In the genomic region with DNA sequence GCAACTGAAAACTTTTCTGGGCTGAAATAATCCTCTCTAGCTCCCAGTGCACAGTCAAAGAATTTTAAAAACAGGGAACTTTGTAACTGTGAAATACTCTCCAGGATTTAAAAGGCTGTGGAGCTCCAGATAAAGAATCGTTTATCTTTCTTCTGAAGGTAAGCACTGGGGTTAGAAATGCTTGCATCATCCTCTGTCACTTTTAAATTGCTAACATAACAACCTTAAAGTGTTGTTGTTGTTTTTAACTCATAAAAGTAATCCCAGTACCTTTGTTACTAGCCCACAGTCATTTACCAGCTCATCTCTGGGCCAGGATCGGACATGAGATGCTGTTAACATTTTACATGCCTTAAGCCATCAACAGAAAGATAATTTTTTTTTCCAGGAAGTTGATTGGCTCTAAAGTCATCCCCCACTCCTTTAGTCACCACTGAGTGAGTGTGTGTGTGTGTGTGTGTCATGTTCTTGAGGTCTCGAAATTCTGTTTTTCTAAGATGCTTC, we compare ENCODE assay signal across 20 cellular contexts. TPM values are rescaled to one million over a fixed set of nuclear protein-coding genes. Genes with fewer than 3 reads are reported as not detected.
A peak's percentile ranks its signal among the peaks of the same experiment; 100 is the strongest.
DNase-seq lines count a peak whose midpoint lies in the region; ATAC-seq and TF ChIP-seq lines count a peak whose summit lies in the region.
"Had no signal": no experiment of that assay in that cellular context is flagged by ENCODE, and none has a peak within 500 bp of the region (broad histone marks: within the 10 kb centered on the region; RNA-seq: fewer than 3 reads in every experiment).

A gene (plus strand): TSS at position 51 of the 504 bp plus-strand sequence. CDS start 1,359 bp downstream, outside the sequence.

- H2BK20ac ChIP-seq in IMR-90 (ENCODE audit: low read depth, low read length), result no peak within 1 kb of the TSS

- no peak for TF ChIP-seq POLR2A in IMR-90 (IDR thresholded peaks at IDR 0.05; ENCODE audit: low read depth, low read length)

- H3K4me3 ChIP-seq in IMR-90 (ENCODE audit: insufficient read depth, low read depth, low read length), result no peak within 1 kb of the TSS
- H3K4me3 ChIP-seq in choroid plexus epithelial cell (ENCODE audit: low read depth, low read length), result no peak within 1 kb of the TSS
- no peak within 1 kb of the TSS for H3K4me3 ChIP-seq in kidney epithelial cell (ENCODE audit: low read depth, low read length)
- H3K4me3 ChIP-seq: lung, pancreas, tibial artery had no signal

- peak; percentile 91 for ATAC-seq in IMR-90 (ENCODE audit: low read depth)
- no peak for ATAC-seq in GM21360 (IDR thresholded peaks at IDR 0.05; ENCODE audit: unreplicated experiment)
- ATAC-seq in HG02884 (IDR thresholded peaks at IDR 0.05; ENCODE audit: unreplicated experiment), result no peak
- ATAC-seq: pancreas had no signal

- no peak within 1 kb of the TSS for H2BK120ac ChIP-seq in IMR-90 (ENCODE audit: low read depth, low read length)

- no peak within 1 kb of the TSS for H3K27ac Mint-ChIP-seq in activated naive CD4-positive, alpha-beta T cell treated with anti-CD3 and anti-CD28 coated beads, Interleukin-2, amount 10 ng/mL, durations not matched to agents 7 days and 5 days

- no peak within 1 kb of the TSS for H4K91ac ChIP-seq in IMR-90 (ENCODE audit: insufficient read depth, low read depth, low read length)

- no peaks in the 10 kb centered on the region for H3K79me1 ChIP-seq in IMR-90 (ENCODE audit: low read depth in 1 of 2, low read length in 2 of 2)

- H2AK5ac ChIP-seq in IMR-90 (ENCODE audit: low read depth, low read length), result no peak within 1 kb of the TSS

- DNase-seq in AG08395 (ENCODE audit: low spot score) (peak; percentile 54), IMR-90 (peak; percentile 86), choroid plexus epithelial cell (ENCODE audit: low read depth) (peak; percentile 63), kidney epithelial cell (ENCODE audit: low read depth) (peak; percentile 41), NCI-H2196 treated with DMSO at 0.1 percent for 48 hours (lab: John Stamatoyannopoulos, UW; ENCODE audit: unreplicated experiment) (no peak)
- no peak for DNase-seq in activated naive CD4-positive, alpha-beta T cell treated with anti-CD3 and anti-CD28 coated beads, Interleukin-2, amount 10 ng/mL, durations not matched to agents 7 days and 5 days
- DNase-seq: activated CD4-positive, alpha-beta T cell treated with anti-CD3 and anti-CD28 coated beads for 48 hours; activated T-cell treated with anti-CD3 and anti-CD28 coated beads, Interleukin-2, amount 50 U/mL, for 48 hours; AML-193; amygdala; hypothalamus; NCI-H187 treated with DMSO at 0.1 percent for 48 hours; pancreas; stimulated activated CD4-positive, alpha-beta T cell treated with anti-CD3 and anti-CD28 coated beads, Interleukin-12 subunit alpha, Interleukin-12 subunit beta, amount 100 ng/mL, for 4 hours; T-helper 2 cell; tibial artery had no signal

- TF ChIP-seq CTCF in IMR-90 (conservative IDR thresholded peaks at IDR 0.05; ENCODE audit: low read depth, low read length) (no peak), choroid plexus epithelial cell (conservative IDR thresholded peaks at IDR 0.05; ENCODE audit: low read depth, low read length) (no peak), kidney epithelial cell (IDR thresholded peaks at IDR 0.05; ENCODE audit: insufficient read depth, low read length, poor library complexity, severe bottlenecking) (no peak)

- H3K27me3 Mint-ChIP-seq in activated naive CD4-positive, alpha-beta T cell treated with anti-CD3 and anti-CD28 coated beads, Interleukin-2, amount 10 ng/mL, durations not matched to agents 7 days and 5 days, result no peaks in the 10 kb centered on the region

- WGBS in IMR-90 (ENCODE audit: extremely low coverage in 2 of 2, insufficient read length in 1 of 2), 2 experiments, result no CpG with 5 or more reads among the region's 3 CpGs

- H3K18ac ChIP-seq in IMR-90 (ENCODE audit: low read depth, low read length), result no peak within 1 kb of the TSS

- H2BK5ac ChIP-seq in IMR-90 (ENCODE audit: low read depth, low read length, poor library complexity, severe bottlenecking), result no peak within 1 kb of the TSS

- no peaks in the 10 kb centered on the region for H3K36me3 Mint-ChIP-seq in activated naive CD4-positive, alpha-beta T cell treated with anti-CD3 and anti-CD28 coated beads, Interleukin-2, amount 10 ng/mL, durations not matched to agents 7 days and 5 days

- H3K9ac ChIP-seq in IMR-90 (ENCODE audit: low read depth, low read length), result no peak within 1 kb of the TSS

- H3K9me3 ChIP-seq in IMR-90 (ENCODE audit: control insufficient read depth, insufficient read depth, low read length), result no peaks in the 10 kb centered on the region
- H3K9me3 ChIP-seq: pancreas, tibial artery had no signal

- H4K5ac ChIP-seq in IMR-90 (ENCODE audit: low read depth, low read length), result no peak within 1 kb of the TSS

- no peak within 1 kb of the TSS for H3K4me3 Mint-ChIP-seq in activated naive CD4-positive, alpha-beta T cell treated with anti-CD3 and anti-CD28 coated beads, Interleukin-2, amount 10 ng/mL, durations not matched to agents 7 days and 5 days

- no peak within 1 kb of the TSS for H4K8ac ChIP-seq in IMR-90 (ENCODE audit: low read depth in 2 of 2, low read length in 2 of 2)

- H3K27me3 ChIP-seq in IMR-90 (ENCODE audit: control insufficient read depth, insufficient read depth, low read length) (peaks cover 8% of the 10 kb centered on the region; the same call in 1 of the 2 replicates), kidney epithelial cell (ENCODE audit: control insufficient read depth, insufficient read depth, low read length) (no peaks in the 10 kb centered on the region)
- H3K27me3 ChIP-seq: pancreas, tibial artery had no signal

- dilution Hi-C loops in IMR-90 (cut with HindIII; ENCODE audit: low sequenced_read_pairs, unreplicated experiment), result no loop called here

- CTCF ChIA-PET in IMR-90 (lab: Yijun Ruan, JAX), result no interaction called here
- CTCF ChIA-PET in activated naive CD4-positive, alpha-beta T cell treated with anti-CD3 and anti-CD28 coated beads, Interleukin-2, amount 10 ng/mL, durations not matched to agents 7 days and 5 days (lab: Charles Lee), result no interaction called here

- H4K20me1 ChIP-seq in IMR-90 (ENCODE audit: insufficient read depth, low read length), result no peaks in the 10 kb centered on the region

- H3K36me3 ChIP-seq in IMR-90 (ENCODE audit: control insufficient read depth, insufficient read depth, low read length), result no peaks in the 10 kb centered on the region
- H3K36me3 ChIP-seq in kidney epithelial cell (ENCODE audit: control insufficient read depth, insufficient read depth, low read length), result no peaks in the 10 kb centered on the region
- H3K36me3 ChIP-seq: pancreas, tibial artery had no signal

- H3K4ac ChIP-seq in IMR-90 (ENCODE audit: low read depth, low read length), result no peak within 1 kb of the TSS

- H3K27ac ChIP-seq in IMR-90 (ENCODE audit: insufficient read depth, low read length), result no peak within 1 kb of the TSS
- H3K27ac ChIP-seq: pancreas, RWPE1, tibial artery had no signal

- no peak within 1 kb of the TSS for H2AK9ac ChIP-seq in IMR-90 (replicated peaks; ENCODE audit: low read depth, low read length, poor library complexity)

- no peaks in the 10 kb centered on the region for H3K4me1 Mint-ChIP-seq in activated naive CD4-positive, alpha-beta T cell treated with anti-CD3 and anti-CD28 coated beads, Interleukin-2, amount 10 ng/mL, durations not matched to agents 7 days and 5 days

- no peaks in the 10 kb centered on the region for H3K4me1 ChIP-seq in IMR-90 (ENCODE audit: control insufficient read depth, insufficient read depth, low read length)
- H3K4me1 ChIP-seq: pancreas had no signal

- peaks cover 6% of the 10 kb centered on the region for H3K9me3 Mint-ChIP-seq in activated naive CD4-positive, alpha-beta T cell treated with anti-CD3 and anti-CD28 coated beads, Interleukin-2, amount 10 ng/mL, durations not matched to agents 7 days and 5 days

- POLR2A ChIA-PET in IMR-90 (lab: Charles Lee; ENCODE audit: unreplicated experiment), result no interaction called here

- H3K14ac ChIP-seq in IMR-90 (replicated peaks; ENCODE audit: low read depth, low read length), result no peak within 1 kb of the TSS

- no peak within 1 kb of the TSS for H2AFZ ChIP-seq in IMR-90 (replicated peaks; ENCODE audit: low read length, poor library complexity)

- no peak within 1 kb of the TSS for H3K23ac ChIP-seq in IMR-90 (ENCODE audit: low read depth, low read length)

- 0 out of 2 replicates have a peak within 1 kb of the TSS, but pooled peaks have one; percentile 22 for H3K4me2 ChIP-seq in IMR-90 (ENCODE audit: low read depth, low read length)

- intact Hi-C loops in IMR-90 (cut with micrococcal nuclease), result no loop called here

- no TSS peak for BruUV-seq in IMR-90 (replicated peaks; lab: Mats Ljungman, UMichigan)

- no peak within 1 kb of the TSS for H3K56ac ChIP-seq in IMR-90 (ENCODE audit: extremely low read depth, insufficient read depth, low read length)

- TF ChIP-seq RAD21 in IMR-90 (IDR thresholded peaks at IDR 0.05; ENCODE audit: low read length), result no peak

- H3K9me1 ChIP-seq in IMR-90 (ENCODE audit: insufficient read depth, low read length), result no peaks in the 10 kb centered on the region

- no peak within 1 kb of the TSS for H2BK15ac ChIP-seq in IMR-90 (ENCODE audit: low read depth, low read length)

- in situ Hi-C loops in IMR-90 (cut with MboI; ENCODE audit: low sequenced_read_pairs), result no loop called here

TF ChIP-seq in IMR-90, 13 proteins besides CTCF, POLR2A, EP300 and RAD21 (continues in another document):
- no peak for TF ChIP-seq FOS (IDR thresholded peaks at IDR 0.05; ENCODE audit: low read depth, low read length)
- no peak for TF ChIP-seq BHLHE40 (IDR thresholded peaks at IDR 0.05; ENCODE audit: low read depth, low read length)
- TF ChIP-seq RFX5 (IDR thresholded peaks at IDR 0.05; ENCODE audit: low read depth, low read length), result no peak
- TF ChIP-seq NFE2L2 (IDR thresholded peaks at IDR 0.05; ENCODE audit: low read depth, low read length), result no peak
- TF ChIP-seq, protein P1, sequence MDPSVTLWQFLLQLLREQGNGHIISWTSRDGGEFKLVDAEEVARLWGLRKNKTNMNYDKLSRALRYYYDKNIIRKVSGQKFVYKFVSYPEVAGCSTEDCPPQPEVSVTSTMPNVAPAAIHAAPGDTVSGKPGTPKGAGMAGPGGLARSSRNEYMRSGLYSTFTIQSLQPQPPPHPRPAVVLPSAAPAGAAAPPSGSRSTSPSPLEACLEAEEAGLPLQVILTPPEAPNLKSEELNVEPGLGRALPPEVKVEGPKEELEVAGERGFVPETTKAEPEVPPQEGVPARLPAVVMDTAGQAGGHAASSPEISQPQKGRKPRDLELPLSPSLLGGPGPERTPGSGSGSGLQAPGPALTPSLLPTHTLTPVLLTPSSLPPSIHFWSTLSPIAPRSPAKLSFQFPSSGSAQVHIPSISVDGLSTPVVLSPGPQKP (IDR thresholded peaks at IDR 0.05; ENCODE audit: borderline replicate concordance, low read depth, low read length), result no peak
- no peak for TF ChIP-seq RCOR1 (IDR thresholded peaks at IDR 0.05; ENCODE audit: insufficient replicate concordance, low read length)
- TF ChIP-seq CHD1 (IDR thresholded peaks at IDR 0.05; ENCODE audit: low read depth, low read length), result no peak

RNA-seq across cellular contexts. Expression of the gene that starts here (rescaled TPM):
- not detected in 2 replicates for total RNA-seq in IMR-90 (2012; rRNA removed)
- polyA plus RNA-seq in IMR-90 (2012; rRNA removed), result not detected in 2 replicates
- polyA plus RNA-seq in IMR-90 (2012; cell fraction: cytosol; rRNA removed), result not detected in 2 replicates
- not detected in 2 replicates for polyA plus RNA-seq in IMR-90 (2012; cell fraction: nucleus; rRNA removed; ENCODE audit: low replicate concordance)
- total RNA-seq in kidney epithelial cell, result not detected in 2 replicates
- total RNA-seq: lung, pancreas had no signal

Comparison
In these comparisons a context has a peak if more than half of its experiments do, and no peak if none do; other contexts are left out.
1. Peak in DNase-seq, ATAC-seq and H3K4me2 ChIP-seq in IMR-90; RNA of the gene not detected or under 1 TPM.
2. Peak in DNase-seq in kidney epithelial cell; RNA of the gene not detected or under 1 TPM.
3. DNase-seq: peak in AG08395 (single experiment) and choroid plexus epithelial cell (single experiment); none in activated naive CD4-positive, alpha-beta T cell treated with anti-CD3 and anti-CD28 coated beads, Interleukin-2, amount 10 ng/mL, durations not matched to agents 7 days and 5 days (single experiment) and NCI-H2196 treated with DMSO at 0.1 percent for 48 hours (single experiment).